19 cellular contexts compared by ENCODE assay signal in genomic region chr7:103857435-103857834, GRCh38.
DNase-seq lines count a peak whose midpoint lies in the region; FAIRE-seq and TF ChIP-seq lines count a peak whose summit lies in the region.
"Had no signal": no experiment of that assay in that cellular context is flagged by ENCODE, and none has a peak within 500 bp of the region (broad histone marks: within the 10 kb centered on the region; RNA-seq: fewer than 3 reads in every experiment).

No MANE protein-coding gene starts in this region.

- H2BK5ac ChIP-seq in H1 (ENCODE audit: low read depth, low read length) = no peak overlapping the region

- H3K27ac ChIP-seq in H1 (ENCODE audit: low read depth, low read length) = no peak overlapping the region
- no peak overlapping the region for H3K27ac ChIP-seq in PC-9
- H3K27ac ChIP-seq in brain microvascular endothelial cell = no peak overlapping the region
- H3K27ac ChIP-seq: uterus had no signal

- H2AFZ ChIP-seq in H1 (ENCODE audit: low read length) = peak overlapping the region; percentile 76
- H2AFZ ChIP-seq in PC-9 = no peak overlapping the region

- H3K4me3 ChIP-seq in H1 (ENCODE audit: extremely low read depth in 1 of 4, insufficient read depth in 2 of 4, low read depth in 3 of 4, low read length in 4 of 4) (no peak overlapping the region), PC-9 (no peak overlapping the region), brain microvascular endothelial cell (ENCODE audit: low read depth, low read length) (no peak overlapping the region)
- H3K4me3 ChIP-seq: uterus had no signal

- H4K8ac ChIP-seq in H1 (ENCODE audit: extremely low read depth, insufficient read depth, low read length) = no peak overlapping the region

- TF ChIP-seq CTCF in H1 (IDR thresholded peaks at IDR 0.05; ENCODE audit: control extremely low read depth in 1 of 3, insufficient read depth in 1 of 3, low read depth in 1 of 3, low read length in 3 of 3) (peak; percentile 4 to 55 (median 5); a peak in 2 of 4 replicates), PC-9 (conservative IDR thresholded peaks at IDR 0.05) (no peak), brain microvascular endothelial cell (IDR thresholded peaks at IDR 0.05; ENCODE audit: low read depth, low read length, missing control alignments) (no peak)

- intact Hi-C loops in PC-9 (cut with micrococcal nuclease; ENCODE audit: unreplicated experiment) = no loop called here

- no peaks in the 10 kb centered on the region for H3K9me3 ChIP-seq in H1 (ENCODE audit: insufficient read depth in 2 of 2, low read depth in 1 of 2, low read length in 1 of 2)
- no peaks in the 10 kb centered on the region for H3K9me3 ChIP-seq in PC-9 (ENCODE audit: insufficient read depth, low read depth)
- H3K9me3 ChIP-seq: uterus had no signal

- H3K27me3 ChIP-seq in H1 (replicated peaks in 1 of 4; ENCODE audit: control insufficient read depth in 3 of 4, extremely low read depth in 1 of 4, insufficient read depth in 3 of 4, low read length in 3 of 4) (no peaks in the 10 kb centered on the region), PC-9 (ENCODE audit: insufficient read depth, low read depth) (no peaks in the 10 kb centered on the region), brain microvascular endothelial cell (replicated peaks) (no peaks in the 10 kb centered on the region)
- H3K27me3 ChIP-seq: uterus had no signal

- H3K23ac ChIP-seq in H1 (ENCODE audit: insufficient read length) = no peak overlapping the region

- TF ChIP-seq RAD21 in H1 (IDR thresholded peaks at IDR 0.05 in 1 of 2, conservative IDR thresholded peaks at IDR 0.05 in 1 of 2; ENCODE audit: low read depth in 2 of 2, low read length in 2 of 2) = peak in 1 of 2 experiments; percentile 21; a peak in 1 of 4 replicates

- BruUV-seq in PC-9 (replicated peaks; lab: Mats Ljungman, UMichigan) = no TSS peak

- H3F3A ChIP-seq in PC-9 (ENCODE audit: insufficient read depth, low read depth) = no peaks in the 10 kb centered on the region

- H4K20me1 ChIP-seq in H1 (replicated peaks in 1 of 2; ENCODE audit: control insufficient read depth in 1 of 2, insufficient read depth in 2 of 2, low read length in 2 of 2) = no peaks in the 10 kb centered on the region
- no peaks in the 10 kb centered on the region for H4K20me1 ChIP-seq in PC-9 (ENCODE audit: insufficient read depth)

- no peak overlapping the region for H2BK12ac ChIP-seq in H1 (ENCODE audit: low read depth, low read length)

- H3K18ac ChIP-seq in H1 (ENCODE audit: extremely low read depth, low read length) = no peak overlapping the region

- H3K14ac ChIP-seq in H1 (ENCODE audit: insufficient read length) = no peak overlapping the region

- no peaks in the 10 kb centered on the region for H3K36me3 ChIP-seq in H1 (ENCODE audit: control insufficient read depth in 2 of 4, insufficient read depth in 4 of 4, low read length in 3 of 4)
- H3K36me3 ChIP-seq in PC-9 (ENCODE audit: low read depth) = no peaks in the 10 kb centered on the region
- H3K36me3 ChIP-seq in brain microvascular endothelial cell (replicated peaks) = no peaks in the 10 kb centered on the region
- H3K36me3 ChIP-seq: uterus had no signal

- DNase-seq in DMS 273 treated with DMSO at 0.1 percent for 48 hours (lab: John Stamatoyannopoulos, UW) (peak; percentile 80), NCI-H1436 (lab: John Stamatoyannopoulos, UW) (peak; percentile 73), NCI-H446 treated with DMSO at 0.1 percent for 48 hours (lab: John Stamatoyannopoulos, UW) (peak; percentile 57), H1 (ENCODE audit: low read depth in 1 of 2, low spot score in 2 of 2) (peak; percentile 25 to 47), PC-9 (no peak), KBM-7 (no peak), brain microvascular endothelial cell (no peak)
- DNase-seq in stimulated activated CD4-positive, alpha-beta T cell treated with anti-CD3 and anti-CD28 coated beads, Interleukin-4, amount 100 ng/mL, for 24 hours = no peak
- DNase-seq: activated CD4-positive, alpha-beta T cell treated with anti-CD3 and anti-CD28 coated beads for 48 hours; activated naive CD8-positive, alpha-beta T cell treated with anti-CD3 and anti-CD28 coated beads, Interleukin-2, amount 50 U/mL, for 24 hours; activated T-cell treated with anti-CD3 and anti-CD28 coated beads, Interleukin-2, amount 50 U/mL, for 24 hours; naive thymus-derived CD8-positive, alpha-beta T cell; stimulated activated CD4-positive, alpha-beta T cell treated with anti-CD3 and anti-CD28 coated beads, Interleukin-2, amount 100 ng/mL, for 48 hours; stimulated activated naive CD4-positive, alpha-beta T cell treated with Interleukin-2 at 50 U/mL for 16 hours; T-helper 2 cell; uterus had no signal

- 26% methylated on average over 4 of the region's 4 CpGs; no CpG with 5 or more reads in 1 of the 2 experiments for WGBS in H1 (ENCODE audit: extremely low coverage in 1 of 2, insufficient coverage in 1 of 2, insufficient read length in 1 of 2, insufficient replicate concordance in 2 of 2, low coverage in 1 of 2, low lambda C conversion rate in 2 of 2, missing lambda C conversion rate in 1 of 2), 2 experiments

- H3K56ac ChIP-seq in H1 (replicated peaks; ENCODE audit: insufficient read length, low read depth, low read length) = no peak overlapping the region

- H3K9ac ChIP-seq in H1 (replicated peaks in 1 of 4; ENCODE audit: extremely low read depth in 1 of 4, low read depth in 3 of 4, low read length in 3 of 4) = no peak overlapping the region

- no peak overlapping the region for H2BK15ac ChIP-seq in H1 (ENCODE audit: low read length)

- TF ChIP-seq EP300 in H1 (IDR thresholded peaks at IDR 0.05; ENCODE audit: borderline replicate concordance in 1 of 2, low read depth in 2 of 2, low read length in 2 of 2) = no peak

- peak overlapping the region; percentile 32 for H4K91ac ChIP-seq in H1 (replicated peaks; ENCODE audit: insufficient read length, low read length)

- POLR2A ChIA-PET in H1 (lab: Charles Lee; ENCODE audit: partially characterized antibody) = no interaction called here
- POLR2A ChIA-PET in PC-9 (lab: Charles Lee; ENCODE audit: unreplicated experiment) = no interaction called here

- FAIRE-seq in H1 (lab: Jason Lieb, UNC) = peak; percentile 62
- FAIRE-seq: endothelial cell of umbilical vein, GM12892, RCC 7860 had no signal

- H3K79me2 ChIP-seq in H1 (ENCODE audit: control insufficient read depth in 1 of 2, insufficient read depth in 2 of 2, low read length in 2 of 2) = no peaks in the 10 kb centered on the region
- H3K79me2 ChIP-seq in PC-9 (ENCODE audit: low read depth) = no peaks in the 10 kb centered on the region

- no peak overlapping the region for H3K4ac ChIP-seq in H1 (replicated peaks; ENCODE audit: insufficient read length, low read depth, low read length)

- H2AK5ac ChIP-seq in H1 (ENCODE audit: low read depth, low read length) = no peak overlapping the region

- H4K5ac ChIP-seq in H1 (ENCODE audit: insufficient read length, low read depth, low read length) = no peak overlapping the region

- CTCF ChIA-PET in H1 (lab: Charles Lee; ENCODE audit: partially characterized antibody) (interaction anchor here (1.3 to 1.8 kb wide), 5 partner anchors 9 to 241 kb away, joined by 3 to 5 read pairs (median 4); no protein-coding TSS in a partner anchor), PC-9 (lab: Charles Lee) (no interaction called here)

- H2BK120ac ChIP-seq in H1 (replicated peaks; ENCODE audit: low read depth, low read length) = no peak overlapping the region

- H3K4me2 ChIP-seq in H1 (ENCODE audit: insufficient read depth in 1 of 2, low read depth in 2 of 2, low read length in 2 of 2) = peak overlapping the region; percentile 15 to 37; a peak in 2 of 4 replicates
- H3K4me2 ChIP-seq in PC-9 = no peak overlapping the region

- TF ChIP-seq POLR2A in H1 (IDR thresholded peaks at IDR 0.05; ENCODE audit: control extremely low read depth in 1 of 2, low read depth in 2 of 2, low read length in 2 of 2) = no peak

- H2BK20ac ChIP-seq in H1 (ENCODE audit: low read length) = no peak overlapping the region

- H3K23me2 ChIP-seq in H1 (ENCODE audit: low read depth, low read length) = no peaks in the 10 kb centered on the region

- H3K79me1 ChIP-seq in H1 (ENCODE audit: low read depth, low read length) = no peaks in the 10 kb centered on the region

- H3K9me2 ChIP-seq in PC-9 (ENCODE audit: insufficient read depth) = no peaks in the 10 kb centered on the region

- peaks cover 0 to 5% (median 4%) of the 10 kb centered on the region in 4 experiments; a peak in 4 of 7 replicates for H3K4me1 ChIP-seq in H1 (replicated peaks in 1 of 4; ENCODE audit: control insufficient read depth in 3 of 4, insufficient read depth in 4 of 4, low read length in 3 of 4)
- H3K4me1 ChIP-seq in PC-9 (replicated peaks; ENCODE audit: insufficient read depth) = no peaks in the 10 kb centered on the region
- H3K4me1 ChIP-seq: uterus had no signal

- in situ Hi-C loops in KBM-7 (cut with MboI; ENCODE audit: low pct_unique_long_range_greater_than_20kb, low sequenced_read_pairs) = no loop called here
- in situ Hi-C loops in brain microvascular endothelial cell (cut with HindIII; ENCODE audit: low pct_ligation_motif_present, low sequenced_read_pairs) = no loop called here

TF ChIP-seq in H1, 55 proteins besides CTCF, POLR2A, EP300 and RAD21:
- TF ChIP-seq HDAC6 (IDR thresholded peaks at IDR 0.05; ENCODE audit: low read depth, low read length) = no peak
- TF ChIP-seq GABPA (IDR thresholded peaks at IDR 0.05; ENCODE audit: borderline replicate concordance, insufficient read depth, low read length) = no peak
- TF ChIP-seq RNF2 (IDR thresholded peaks at IDR 0.05; ENCODE audit: borderline replicate concordance, low read depth, low read length, missing control alignments, poor library complexity, severe bottlenecking) = no peak
- no peak for TF ChIP-seq POU5F1 (IDR thresholded peaks at IDR 0.05; ENCODE audit: low read depth, low read length)
- TF ChIP-seq TAF1 (IDR thresholded peaks at IDR 0.05; ENCODE audit: low read depth, low read length) = no peak
TF ChIP-seq in H1: peak in this region for 0.

Comparison
In these comparisons a context has a peak if more than half of its experiments do, and no peak if none do; other contexts are left out.
1. DNase-seq: peak in DMS 273 treated with DMSO at 0.1 percent for 48 hours (single experiment), NCI-H1436 (single experiment), NCI-H446 treated with DMSO at 0.1 percent for 48 hours (single experiment) and H1 (2 of 2); none in PC-9 (0 of 2), stimulated activated CD4-positive, alpha-beta T cell treated with anti-CD3 and anti-CD28 coated beads, Interleukin-4, amount 100 ng/mL, for 24 hours (single experiment), KBM-7 (single experiment) and brain microvascular endothelial cell (single experiment).
2. CTCF ChIP-seq: peak in H1 (3 of 3); none in PC-9 (single experiment) and brain microvascular endothelial cell (single experiment).